In genomic region chr10:50392426-50392825, GRCh38 we compare ENCODE assay signal across 1 cellular context.
TF ChIP-seq lines count a peak whose summit lies in the region.

No MANE protein-coding gene starts in this region.

TF ChIP-seq in HepG2, 621 proteins besides CTCF, POLR2A, EP300 and RAD21 (continued from another document and continues in another):
- TF ChIP-seq, protein P1, sequence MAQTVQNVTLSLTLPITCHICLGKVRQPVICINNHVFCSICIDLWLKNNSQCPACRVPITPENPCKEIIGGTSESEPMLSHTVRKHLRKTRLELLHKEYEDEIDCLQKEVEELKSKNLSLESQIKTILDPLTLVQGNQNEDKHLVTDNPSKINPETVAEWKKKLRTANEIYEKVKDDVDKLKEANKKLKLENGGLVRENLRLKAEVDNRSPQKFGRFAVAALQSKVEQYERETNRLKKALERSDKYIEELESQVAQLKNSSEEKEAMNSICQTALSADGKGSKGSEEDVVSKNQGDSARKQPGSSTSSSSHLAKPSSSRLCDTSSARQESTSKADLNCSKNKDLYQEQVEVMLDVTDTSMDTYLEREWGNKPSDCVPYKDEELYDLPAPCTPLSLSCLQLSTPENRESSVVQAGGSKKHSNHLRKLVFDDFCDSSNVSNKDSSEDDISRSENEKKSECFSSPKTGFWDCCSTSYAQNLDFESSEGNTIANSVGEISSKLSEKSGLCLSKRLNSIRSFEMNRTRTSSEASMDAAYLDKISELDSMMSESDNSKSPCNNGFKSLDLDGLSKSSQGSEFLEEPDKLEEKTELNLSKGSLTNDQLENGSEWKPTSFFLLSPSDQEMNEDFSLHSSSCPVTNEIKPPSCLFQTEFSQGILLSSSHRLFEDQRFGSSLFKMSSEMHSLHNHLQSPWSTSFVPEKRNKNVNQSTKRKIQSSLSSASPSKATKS (CRISPR knock-in tag; IDR thresholded peaks at IDR 0.05): no peak
- TF ChIP-seq, protein P2, sequence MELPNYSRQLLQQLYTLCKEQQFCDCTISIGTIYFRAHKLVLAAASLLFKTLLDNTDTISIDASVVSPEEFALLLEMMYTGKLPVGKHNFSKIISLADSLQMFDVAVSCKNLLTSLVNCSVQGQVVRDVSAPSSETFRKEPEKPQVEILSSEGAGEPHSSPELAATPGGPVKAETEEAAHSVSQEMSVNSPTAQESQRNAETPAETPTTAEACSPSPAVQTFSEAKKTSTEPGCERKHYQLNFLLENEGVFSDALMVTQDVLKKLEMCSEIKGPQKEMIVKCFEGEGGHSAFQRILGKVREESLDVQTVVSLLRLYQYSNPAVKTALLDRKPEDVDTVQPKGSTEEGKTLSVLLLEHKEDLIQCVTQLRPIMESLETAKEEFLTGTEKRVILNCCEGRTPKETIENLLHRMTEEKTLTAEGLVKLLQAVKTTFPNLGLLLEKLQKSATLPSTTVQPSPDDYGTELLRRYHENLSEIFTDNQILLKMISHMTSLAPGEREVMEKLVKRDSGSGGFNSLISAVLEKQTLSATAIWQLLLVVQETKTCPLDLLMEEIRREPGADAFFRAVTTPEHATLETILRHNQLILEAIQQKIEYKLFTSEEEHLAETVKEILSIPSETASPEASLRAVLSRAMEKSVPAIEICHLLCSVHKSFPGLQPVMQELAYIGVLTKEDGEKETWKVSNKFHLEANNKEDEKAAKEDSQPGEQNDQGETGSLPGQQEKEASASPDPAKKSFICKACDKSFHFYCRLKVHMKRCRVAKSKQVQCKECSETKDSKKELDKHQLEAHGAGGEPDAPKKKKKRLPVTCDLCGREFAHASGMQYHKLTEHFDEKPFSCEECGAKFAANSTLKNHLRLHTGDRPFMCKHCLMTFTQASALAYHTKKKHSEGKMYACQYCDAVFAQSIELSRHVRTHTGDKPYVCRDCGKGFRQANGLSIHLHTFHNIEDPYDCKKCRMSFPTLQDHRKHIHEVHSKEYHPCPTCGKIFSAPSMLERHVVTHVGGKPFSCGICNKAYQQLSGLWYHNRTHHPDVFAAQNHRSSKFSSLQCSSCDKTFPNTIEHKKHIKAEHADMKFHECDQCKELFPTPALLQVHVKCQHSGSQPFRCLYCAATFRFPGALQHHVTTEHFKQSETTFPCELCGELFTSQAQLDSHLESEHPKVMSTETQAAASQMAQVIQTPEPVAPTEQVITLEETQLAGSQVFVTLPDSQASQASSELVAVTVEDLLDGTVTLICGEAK (IDR thresholded peaks at IDR 0.05): no peak
- TF ChIP-seq, protein P2 (CRISPR knock-in tag; IDR thresholded peaks at IDR 0.05): no peak
- TF ChIP-seq ZNF230 (CRISPR knock-in tag; IDR thresholded peaks at IDR 0.05) (no peak), ZNF605 (CRISPR knock-in tag; IDR thresholded peaks at IDR 0.05) (no peak), ZNF414 (CRISPR knock-in tag; IDR thresholded peaks at IDR 0.05) (0 out of 2 replicates have a peak, but pooled peaks have one; percentile 32), ISL2 (CRISPR knock-in tag; IDR thresholded peaks at IDR 0.05) (no peak), ZNF609 (CRISPR knock-in tag; IDR thresholded peaks at IDR 0.05; ENCODE audit: borderline replicate concordance) (peak; percentile 57; the same call in 1 of the 2 replicates), TMF1 (CRISPR knock-in tag; IDR thresholded peaks at IDR 0.05; ENCODE audit: low read depth) (no peak), GATAD1 (CRISPR knock-in tag; IDR thresholded peaks at IDR 0.05) (no peak), KLF15 (CRISPR knock-in tag; IDR thresholded peaks at IDR 0.05; ENCODE audit: borderline replicate concordance) (no peak), RBM22 (optimal IDR thresholded peaks at IDR 0.05; ENCODE audit: low read length) (no peak), HDAC1 (CRISPR knock-in tag; IDR thresholded peaks at IDR 0.05) (peak; percentile 55; the same call in 1 of the 2 replicates), SKI (IDR thresholded peaks at IDR 0.05; ENCODE audit: partially characterized antibody) (peak; percentile 44), HES4 (CRISPR knock-in tag; IDR thresholded peaks at IDR 0.05; ENCODE audit: borderline replicate concordance) (no peak), ZFP62 (CRISPR knock-in tag; IDR thresholded peaks at IDR 0.05) (no peak), ZNF83 (CRISPR knock-in tag; IDR thresholded peaks at IDR 0.05; ENCODE audit: borderline replicate concordance) (no peak), NFKB2 (CRISPR knock-in tag; IDR thresholded peaks at IDR 0.05; ENCODE audit: borderline replicate concordance) (no peak), ZNF513 (CRISPR knock-in tag; conservative IDR thresholded peaks at IDR 0.05) (no peak), ISX (CRISPR knock-in tag; conservative IDR thresholded peaks at IDR 0.05) (no peak), CHD2 (IDR thresholded peaks at IDR 0.05; ENCODE audit: low read depth, low read length) (no peak), ZNF282 (IDR thresholded peaks at IDR 0.05; ENCODE audit: partially characterized antibody) (no peak)
- TF ChIP-seq, protein P3, sequence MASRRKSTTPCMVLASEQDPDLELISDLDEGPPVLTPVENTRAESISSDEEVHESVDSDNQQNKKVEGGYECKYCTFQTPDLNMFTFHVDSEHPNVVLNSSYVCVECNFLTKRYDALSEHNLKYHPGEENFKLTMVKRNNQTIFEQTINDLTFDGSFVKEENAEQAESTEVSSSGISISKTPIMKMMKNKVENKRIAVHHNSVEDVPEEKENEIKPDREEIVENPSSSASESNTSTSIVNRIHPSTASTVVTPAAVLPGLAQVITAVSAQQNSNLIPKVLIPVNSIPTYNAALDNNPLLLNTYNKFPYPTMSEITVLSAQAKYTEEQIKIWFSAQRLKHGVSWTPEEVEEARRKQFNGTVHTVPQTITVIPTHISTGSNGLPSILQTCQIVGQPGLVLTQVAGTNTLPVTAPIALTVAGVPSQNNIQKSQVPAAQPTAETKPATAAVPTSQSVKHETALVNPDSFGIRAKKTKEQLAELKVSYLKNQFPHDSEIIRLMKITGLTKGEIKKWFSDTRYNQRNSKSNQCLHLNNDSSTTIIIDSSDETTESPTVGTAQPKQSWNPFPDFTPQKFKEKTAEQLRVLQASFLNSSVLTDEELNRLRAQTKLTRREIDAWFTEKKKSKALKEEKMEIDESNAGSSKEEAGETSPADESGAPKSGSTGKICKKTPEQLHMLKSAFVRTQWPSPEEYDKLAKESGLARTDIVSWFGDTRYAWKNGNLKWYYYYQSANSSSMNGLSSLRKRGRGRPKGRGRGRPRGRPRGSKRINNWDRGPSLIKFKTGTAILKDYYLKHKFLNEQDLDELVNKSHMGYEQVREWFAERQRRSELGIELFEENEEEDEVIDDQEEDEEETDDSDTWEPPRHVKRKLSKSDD (CRISPR knock-in tag; IDR thresholded peaks at IDR 0.05; ENCODE audit: low read depth): no peak
- TF ChIP-seq, protein P4, sequence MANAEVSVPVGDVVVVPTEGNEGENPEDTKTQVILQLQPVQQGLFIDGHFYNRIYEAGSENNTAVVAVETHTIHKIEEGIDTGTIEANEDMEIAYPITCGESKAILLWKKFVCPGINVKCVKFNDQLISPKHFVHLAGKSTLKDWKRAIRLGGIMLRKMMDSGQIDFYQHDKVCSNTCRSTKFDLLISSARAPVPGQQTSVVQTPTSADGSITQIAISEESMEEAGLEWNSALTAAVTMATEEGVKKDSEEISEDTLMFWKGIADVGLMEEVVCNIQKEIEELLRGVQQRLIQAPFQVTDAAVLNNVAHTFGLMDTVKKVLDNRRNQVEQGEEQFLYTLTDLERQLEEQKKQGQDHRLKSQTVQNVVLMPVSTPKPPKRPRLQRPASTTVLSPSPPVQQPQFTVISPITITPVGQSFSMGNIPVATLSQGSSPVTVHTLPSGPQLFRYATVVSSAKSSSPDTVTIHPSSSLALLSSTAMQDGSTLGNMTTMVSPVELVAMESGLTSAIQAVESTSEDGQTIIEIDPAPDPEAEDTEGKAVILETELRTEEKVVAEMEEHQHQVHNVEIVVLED (CRISPR knock-in tag; IDR thresholded peaks at IDR 0.05; ENCODE audit: borderline replicate concordance): no peak
- TF ChIP-seq, protein P5, sequence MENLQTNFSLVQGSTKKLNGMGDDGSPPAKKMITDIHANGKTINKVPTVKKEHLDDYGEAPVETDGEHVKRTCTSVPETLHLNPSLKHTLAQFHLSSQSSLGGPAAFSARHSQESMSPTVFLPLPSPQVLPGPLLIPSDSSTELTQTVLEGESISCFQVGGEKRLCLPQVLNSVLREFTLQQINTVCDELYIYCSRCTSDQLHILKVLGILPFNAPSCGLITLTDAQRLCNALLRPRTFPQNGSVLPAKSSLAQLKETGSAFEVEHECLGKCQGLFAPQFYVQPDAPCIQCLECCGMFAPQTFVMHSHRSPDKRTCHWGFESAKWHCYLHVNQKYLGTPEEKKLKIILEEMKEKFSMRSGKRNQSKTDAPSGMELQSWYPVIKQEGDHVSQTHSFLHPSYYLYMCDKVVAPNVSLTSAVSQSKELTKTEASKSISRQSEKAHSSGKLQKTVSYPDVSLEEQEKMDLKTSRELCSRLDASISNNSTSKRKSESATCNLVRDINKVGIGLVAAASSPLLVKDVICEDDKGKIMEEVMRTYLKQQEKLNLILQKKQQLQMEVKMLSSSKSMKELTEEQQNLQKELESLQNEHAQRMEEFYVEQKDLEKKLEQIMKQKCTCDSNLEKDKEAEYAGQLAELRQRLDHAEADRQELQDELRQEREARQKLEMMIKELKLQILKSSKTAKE (CRISPR knock-in tag; IDR thresholded peaks at IDR 0.05; ENCODE audit: borderline replicate concordance): 0 out of 2 replicates have a peak, but pooled peaks have one; percentile 45
